In genomic region chr9:112546149-112547012, GRCh38 we compare ENCODE assay signal across 9 cellular contexts. TPM values are rescaled to one million over a fixed set of nuclear protein-coding genes. Genes with fewer than 3 reads are reported as not detected.
DNase-seq lines count a peak whose midpoint lies in the region; ATAC-seq and TF ChIP-seq lines count a peak whose summit lies in the region.
"Had no signal": no experiment of that assay in that cellular context is flagged by ENCODE, and none has a peak within 500 bp of the region (broad histone marks: within the 10 kb centered on the region; RNA-seq: fewer than 3 reads in every experiment).

No MANE protein-coding gene starts in this region.

- 0 out of 2 replicates have a peak overlapping the region, but pooled peaks have one; percentile 4 for H3K4me3 ChIP-seq in iPS-18c (ENCODE audit: insufficient read depth, low read depth, low read length)
- H3K4me3 ChIP-seq: right atrium auricular region had no signal

- H3K27ac Mint-ChIP-seq in CD14-positive monocyte: peak overlapping the region in 4 of 7 donors; percentile 22 to 84 (median 48)
- no peak overlapping the region; the same call in 1 of the 2 replicates for H3K27ac Mint-ChIP-seq in HFFc6
- peak overlapping the region; percentile 50 for H3K27ac Mint-ChIP-seq in activated CD8-positive, alpha-beta T cell treated with anti-CD3 and anti-CD28 coated beads for 36 hours

- no peaks in the 10 kb centered on the region for H3K36me3 Mint-ChIP-seq in CD14-positive monocyte
- H3K36me3 Mint-ChIP-seq in HFFc6 (ENCODE audit: low read depth): no peaks in the 10 kb centered on the region; the same call in 1 of the 2 replicates
- H3K36me3 Mint-ChIP-seq in activated CD8-positive, alpha-beta T cell treated with anti-CD3 and anti-CD28 coated beads for 36 hours (ENCODE audit: low read depth): peaks cover 2% of the 10 kb centered on the region

- H3K4me1 Mint-ChIP-seq in CD14-positive monocyte: peaks cover 30% of the 10 kb centered on the region
- peaks cover 62% of the 10 kb centered on the region for H3K4me1 Mint-ChIP-seq in HFFc6 (ENCODE audit: low read depth)
- H3K4me1 Mint-ChIP-seq in activated CD8-positive, alpha-beta T cell treated with anti-CD3 and anti-CD28 coated beads for 36 hours (ENCODE audit: low read depth): peaks cover 11% of the 10 kb centered on the region

- H3K9me3 Mint-ChIP-seq in CD14-positive monocyte (peaks cover 0 to 2% (median 0%) of the 10 kb centered on the region in 7 donors), HFFc6 (no peaks in the 10 kb centered on the region)
- no peaks in the 10 kb centered on the region for H3K9me3 Mint-ChIP-seq in activated CD8-positive, alpha-beta T cell treated with anti-CD3 and anti-CD28 coated beads for 36 hours

- DNase-seq in CD14-positive monocyte (ENCODE audit: low spot score): no peak
- no peak for DNase-seq in HFFc6
- DNase-seq in activated CD8-positive, alpha-beta T cell treated with anti-CD3 and anti-CD28 coated beads for 36 hours: peak; percentile 4
- no peak for DNase-seq in HuH-7.5 (ENCODE audit: low spot score)
- DNase-seq in GM10266 (ENCODE audit: extremely low spot score): no peak
- DNase-seq in GDM1 (lab: John Stamatoyannopoulos, UW): no peak

- peak overlapping the region in 1 of 2 donors; percentile 46 for H3K4me3 Mint-ChIP-seq in CD14-positive monocyte
- H3K4me3 Mint-ChIP-seq in HFFc6: peak overlapping the region; percentile 46
- no peak overlapping the region for H3K4me3 Mint-ChIP-seq in activated CD8-positive, alpha-beta T cell treated with anti-CD3 and anti-CD28 coated beads for 36 hours

- POLR2A ChIA-PET in activated CD8-positive, alpha-beta T cell treated with anti-CD3 and anti-CD28 coated beads for 36 hours (lab: Charles Lee): interaction anchor here (0.5 kb wide), 1 partner anchor 1033 kb away, joined by 3 read pairs; no protein-coding TSS in a partner anchor

- peak; percentile 94 for ATAC-seq in activated CD8-positive, alpha-beta T cell treated with anti-CD3 and anti-CD28 coated beads for 36 hours
- no peak for ATAC-seq in HG03135 (IDR thresholded peaks at IDR 0.05; ENCODE audit: unreplicated experiment)

- TF ChIP-seq CTCF in CD14-positive monocyte (IDR thresholded peaks at IDR 0.05): no peak
- TF ChIP-seq CTCF in HFFc6 (IDR thresholded peaks at IDR 0.05): no peak
- TF ChIP-seq CTCF in activated CD8-positive, alpha-beta T cell treated with anti-CD3 and anti-CD28 coated beads for 36 hours (IDR thresholded peaks at IDR 0.05): no peak
- TF ChIP-seq CTCF in GM10266 (IDR thresholded peaks at IDR 0.05; ENCODE audit: control insufficient read depth, insufficient read depth, low read depth, missing control alignments): no peak

- H3K27me3 Mint-ChIP-seq in CD14-positive monocyte (ENCODE audit: low read depth in 3 of 3): no peaks in the 10 kb centered on the region
- H3K27me3 Mint-ChIP-seq in HFFc6 (ENCODE audit: insufficient read depth): no peaks in the 10 kb centered on the region; the same call in 1 of the 2 replicates
- H3K27me3 Mint-ChIP-seq in activated CD8-positive, alpha-beta T cell treated with anti-CD3 and anti-CD28 coated beads for 36 hours: no peaks in the 10 kb centered on the region

- intact Hi-C loops in CD14-positive monocyte (cut with micrococcal nuclease): no loop called here
- intact Hi-C loops in activated CD8-positive, alpha-beta T cell treated with anti-CD3 and anti-CD28 coated beads for 36 hours (cut with micrococcal nuclease): no loop called here

- CTCF ChIA-PET in activated CD8-positive, alpha-beta T cell treated with anti-CD3 and anti-CD28 coated beads for 36 hours (lab: Charles Lee): interaction anchor here (0.7 kb wide), 1 partner anchor 199 kb away, joined by 3 read pairs; no protein-coding TSS in a partner anchor

- H3K9me3 ChIP-seq in iPS-18c (ENCODE audit: control insufficient read depth, insufficient read depth, low read length): no peaks in the 10 kb centered on the region
- H3K9me3 ChIP-seq: right atrium auricular region had no signal

RNA-seq across cellular contexts. Expression of gene KIAA1958, which starts 59.8 kb away (rescaled TPM):
- polyA plus RNA-seq in CD14-positive monocyte: 1 to 10 TPM; 1.9 TPM
- total RNA-seq in HFFc6 (2021; fragmentation: NEBNext Ultra II Directional; extraction: Animal tissue kit (Norgen Biotek cat#: 25700)): 1 to 10 TPM; 3.5 to 9.7 (median 4.5) TPM
- total RNA-seq in activated CD8-positive, alpha-beta T cell treated with anti-CD3 and anti-CD28 coated beads for 36 hours: 10 to 100 TPM; 14.9 to 15.3 TPM
